8 cellular contexts compared by ENCODE assay signal in the genomic region with DNA sequence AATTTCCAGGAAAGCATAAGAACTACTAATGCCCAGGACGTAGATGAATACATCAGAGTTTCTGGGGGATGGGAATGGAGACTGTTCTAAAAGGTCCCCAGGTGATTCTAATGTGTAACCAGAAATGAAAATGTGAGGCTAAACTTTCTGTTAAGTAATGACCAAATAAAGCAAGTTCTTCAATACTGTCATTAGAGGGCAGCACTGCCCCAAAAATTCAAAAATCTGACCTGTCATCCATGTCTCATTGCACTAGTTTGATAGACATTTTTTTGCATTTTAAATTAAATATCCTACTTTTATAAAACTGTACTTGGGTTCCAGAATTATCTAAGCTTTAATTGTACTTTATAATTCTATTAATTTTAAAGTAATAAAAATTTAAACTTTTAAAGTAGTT.
DNase-seq lines count a peak whose midpoint lies in the region; ATAC-seq and TF ChIP-seq lines count a peak whose summit lies in the region.

No MANE protein-coding gene starts in this region.

- DNase-seq in AG09309 (ENCODE audit: low read depth) (peak; percentile 10), NCI-H1105 treated with DMSO at 0.1 percent for 48 hours (lab: John Stamatoyannopoulos, UW) (peak; percentile 62), inferior parietal cortex (ENCODE audit: extremely low spot score) (peak; percentile 74), UCSD-AML1 (lab: John Stamatoyannopoulos, UW; ENCODE audit: unreplicated experiment) (no peak)
- DNase-seq in activated effector memory CD4-positive, alpha-beta T cell treated with anti-CD3 and anti-CD28 coated beads, Interleukin-2, amount 50 U/mL, for 16 hours = no peak

- peak; percentile 58 for TF ChIP-seq CTCF in AG09309 (IDR thresholded peaks at IDR 0.05; ENCODE audit: control insufficient read depth, insufficient read depth, low read depth, low read length, missing control alignments)
- TF ChIP-seq CTCF in GM12873 (IDR thresholded peaks at IDR 0.05; ENCODE audit: insufficient read depth, low read depth, low read length, missing control alignments) = peak; percentile 61
- TF ChIP-seq CTCF in VCaP (conservative IDR thresholded peaks at IDR 0.05) = peak; percentile 75

- H3K4me3 ChIP-seq in AG09309 (ENCODE audit: control insufficient read depth, low read depth, low read length) = no peak overlapping the region

- ATAC-seq in HG02678 (IDR thresholded peaks at IDR 0.05; ENCODE audit: unreplicated experiment) = peak; percentile 66

- H3K27ac ChIP-seq in VCaP = no peak overlapping the region

Comparison
In these comparisons a context has a peak if more than half of its experiments do, and no peak if none do; other contexts are left out.
1. DNase-seq: peak in AG09309 (single experiment), NCI-H1105 treated with DMSO at 0.1 percent for 48 hours (single experiment) and inferior parietal cortex (single experiment); none in activated effector memory CD4-positive, alpha-beta T cell treated with anti-CD3 and anti-CD28 coated beads, Interleukin-2, amount 50 U/mL, for 16 hours (single experiment) and UCSD-AML1 (single experiment).
2. Peak in every context shown above with its lines, with median percentiles within 50 percentile points of each other: CTCF ChIP-seq.